Comparison of ENCODE assay signal across 17 cellular contexts in the genomic region with DNA sequence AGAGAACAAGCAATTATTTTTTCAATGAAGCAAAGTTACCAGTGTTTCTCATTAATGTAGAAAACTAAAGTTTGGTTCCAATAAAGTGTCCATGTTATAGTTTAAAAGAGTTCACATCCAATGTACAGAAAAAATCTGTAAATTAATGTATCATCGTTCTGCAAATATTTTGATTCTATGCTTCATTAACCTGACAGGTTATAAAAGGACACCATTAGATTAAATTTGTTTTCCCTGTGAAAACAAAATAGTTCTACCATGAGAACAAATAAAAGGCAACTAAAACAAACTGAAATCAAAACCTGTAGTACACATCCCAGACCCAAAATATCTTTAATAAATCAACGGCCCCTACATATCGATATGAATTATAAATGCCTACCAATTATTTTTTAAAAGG.
DNase-seq lines count a peak whose midpoint lies in the region; ATAC-seq, FAIRE-seq and TF ChIP-seq lines count a peak whose summit lies in the region.
"Had no signal": no experiment of that assay in that cellular context is flagged by ENCODE, and none has a peak within 500 bp of the region (broad histone marks: within the 10 kb centered on the region; RNA-seq: fewer than 3 reads in every experiment).

No MANE protein-coding gene starts in this region.

- ATAC-seq in activated T-cell treated with anti-CD3 and anti-CD28 coated beads, Interleukin-2, amount 50 U/mL, for 72 hours (replicated peaks in 1 of 2) = no peak
- ATAC-seq: GM12878, HepG2 had no signal

- FAIRE-seq in D721Med (lab: Jason Lieb, UNC) = peak; percentile 21
- FAIRE-seq: GM12878, GM19239, HepG2 had no signal

- TF ChIP-seq CTCF in D721Med (IDR thresholded peaks at IDR 0.05; ENCODE audit: insufficient read depth, missing control alignments) (no peak), LNCaP clone FGC (IDR thresholded peaks at IDR 0.05; ENCODE audit: control insufficient read depth, extremely low read depth, insufficient read depth) (no peak), VCaP (conservative IDR thresholded peaks at IDR 0.05) (no peak), osteocyte (IDR thresholded peaks at IDR 0.05) (no peak)

- no peaks in the 10 kb centered on the region for H3K4me1 Mint-ChIP-seq in activated T-cell treated with anti-CD3 and anti-CD28 coated beads, Interleukin-2, amount 50 U/mL, for 72 hours (ENCODE audit: low read depth)
- no peaks in the 10 kb centered on the region for H3K4me1 Mint-ChIP-seq in osteocyte (ENCODE audit: unreplicated experiment)

- peaks cover 3 to 8% of the 10 kb centered on the region in 2 donors for H3K36me3 Mint-ChIP-seq in activated T-cell treated with anti-CD3 and anti-CD28 coated beads, Interleukin-2, amount 50 U/mL, for 72 hours (ENCODE audit: insufficient read depth in 2 of 2)
- no peaks in the 10 kb centered on the region for H3K36me3 Mint-ChIP-seq in osteocyte (ENCODE audit: unreplicated experiment)

- no peak overlapping the region for H3K27ac Mint-ChIP-seq in activated T-cell treated with anti-CD3 and anti-CD28 coated beads, Interleukin-2, amount 50 U/mL, for 72 hours
- H3K27ac Mint-ChIP-seq in osteocyte (ENCODE audit: unreplicated experiment) = no peak overlapping the region
- H3K27ac Mint-ChIP-seq: CD4-positive, alpha-beta T cell; IgD-negative memory B cell had no signal

- H3K4me3 ChIP-seq in LNCaP clone FGC (ENCODE audit: low read depth, low read length) = peak overlapping the region; percentile 36; the same call in 1 of the 2 replicates
- H3K4me3 ChIP-seq: GM12878, HAP-1 had no signal

- no peaks in the 10 kb centered on the region for H3K9me3 Mint-ChIP-seq in activated T-cell treated with anti-CD3 and anti-CD28 coated beads, Interleukin-2, amount 50 U/mL, for 72 hours
- no peaks in the 10 kb centered on the region for H3K9me3 Mint-ChIP-seq in osteocyte (ENCODE audit: unreplicated experiment)
- H3K9me3 Mint-ChIP-seq: CD4-positive, alpha-beta T cell; IgD-negative memory B cell had no signal

- H3K4me3 Mint-ChIP-seq in activated T-cell treated with anti-CD3 and anti-CD28 coated beads, Interleukin-2, amount 50 U/mL, for 72 hours = no peak overlapping the region
- H3K4me3 Mint-ChIP-seq in osteocyte (ENCODE audit: unreplicated experiment) = no peak overlapping the region
- H3K4me3 Mint-ChIP-seq: CD4-positive, alpha-beta T cell; IgD-negative memory B cell had no signal

- H3K27ac ChIP-seq in VCaP = peak overlapping the region; percentile 80
- H3K27ac ChIP-seq: C4-2B had no signal

- H3K27me3 Mint-ChIP-seq in activated T-cell treated with anti-CD3 and anti-CD28 coated beads, Interleukin-2, amount 50 U/mL, for 72 hours (ENCODE audit: low read depth) = no peaks in the 10 kb centered on the region
- no peaks in the 10 kb centered on the region for H3K27me3 Mint-ChIP-seq in osteocyte (ENCODE audit: unreplicated experiment)
- H3K27me3 Mint-ChIP-seq: CD4-positive, alpha-beta T cell; IgD-negative memory B cell had no signal

- no peak for DNase-seq in D721Med (ENCODE audit: insufficient read length, low spot score)
- peak; percentile 53 for DNase-seq in LNCaP clone FGC (ENCODE audit: low read depth)
- no peak for DNase-seq in NCI-H1694 (lab: John Stamatoyannopoulos, UW)
- DNase-seq in activated T-cell treated with anti-CD3 and anti-CD28 coated beads, Interleukin-2, amount 50 U/mL, for 72 hours = no peak
- no peak for DNase-seq in osteocyte (ENCODE audit: extremely low spot score, unreplicated experiment)
- DNase-seq: AML-193; Caco-2; CD4-positive, alpha-beta T cell; DMS153; DMS79 had no signal
